In the genomic region with DNA sequence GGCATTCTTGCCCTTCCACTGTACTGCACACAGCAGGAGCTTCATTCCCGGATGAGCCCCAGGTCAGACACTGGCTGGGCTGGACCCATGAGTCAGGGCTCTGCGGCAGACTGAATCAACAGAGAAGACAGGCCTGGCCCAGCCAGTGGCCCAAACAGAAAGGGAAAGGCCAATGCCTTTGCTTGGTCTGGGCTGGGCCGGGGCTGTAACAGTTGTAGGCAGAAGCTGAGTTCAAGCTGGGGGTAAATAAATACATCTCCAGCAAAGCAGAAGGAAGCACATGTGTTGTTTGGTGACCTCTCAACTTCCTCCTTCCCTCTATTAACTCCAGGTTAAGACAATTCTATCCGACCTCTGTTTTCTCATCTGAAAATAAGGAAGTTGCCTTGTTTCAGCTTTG, we compare ENCODE assay signal across 13 cellular contexts. TPM values are rescaled to one million over a fixed set of nuclear protein-coding genes. Genes with fewer than 3 reads are reported as not detected.
DNase-seq lines count a peak whose midpoint lies in the region; ATAC-seq and TF ChIP-seq lines count a peak whose summit lies in the region.
"Had no signal": no experiment of that assay in that cellular context is flagged by ENCODE, and none has a peak within 500 bp of the region (broad histone marks: within the 10 kb centered on the region; RNA-seq: fewer than 3 reads in every experiment).

No MANE protein-coding gene starts in this region.

- H3K9ac ChIP-seq in colonic mucosa (ENCODE audit: low read depth in 2 of 2, low read length in 2 of 2), result no peak overlapping the region

- peak overlapping the region; percentile 61 for H3K27ac ChIP-seq in colonic mucosa

- H3K4me1 ChIP-seq in colonic mucosa, result peaks cover 14% of the 10 kb centered on the region
- H3K4me1 ChIP-seq in mucosa of descending colon (ENCODE audit: low read depth), result peaks cover 48% of the 10 kb centered on the region

- peak; percentile 52 for DNase-seq in Ammon's horn (ENCODE audit: low spot score)
- DNase-seq in NB4 (ENCODE audit: low read depth), result peak; percentile 92
- DNase-seq in colonic mucosa, result peak; percentile 76
- peak; percentile 68 to 82 (median 79) for DNase-seq in mucosa of descending colon
- no peak for DNase-seq in lower leg skin (ENCODE audit: low spot score in 2 of 2)
- no peak for DNase-seq in GOT3 (lab: John Stamatoyannopoulos, UW)
- DNase-seq: activated CD8-positive, alpha-beta memory T cell treated with anti-CD3 and anti-CD28 coated beads, Interleukin-2, amount 10 ng/mL, durations not matched to agents 7 days and 5 days; NCI-H510A treated with DMSO at 0.1 percent for 48 hours; T-helper 1 cell had no signal

- intact Hi-C loops in colonic mucosa (cut with DNase I), result no loop called here
- intact Hi-C loops in mucosa of descending colon (cut with DNase I, micrococcal nuclease), result no loop called here
- intact Hi-C loops in lower leg skin (cut with DNase I; ENCODE audit: low total_unique reads), result no loop called here

- ATAC-seq in mucosa of descending colon, result peak; percentile 88
- no peak for ATAC-seq in GM18861 (IDR thresholded peaks at IDR 0.05; ENCODE audit: unreplicated experiment)
- no peak for ATAC-seq in HG03439 (IDR thresholded peaks at IDR 0.05; ENCODE audit: unreplicated experiment)
- ATAC-seq: activated CD8-positive, alpha-beta memory T cell treated with anti-CD3 and anti-CD28 coated beads, Interleukin-2, amount 10 ng/mL, durations not matched to agents 7 days and 5 days had no signal

- H3K9me3 ChIP-seq in colonic mucosa, result no peaks in the 10 kb centered on the region
- H3K9me3 ChIP-seq in mucosa of descending colon, result no peaks in the 10 kb centered on the region

- TF ChIP-seq CTCF in NB4 (IDR thresholded peaks at IDR 0.05; ENCODE audit: low read depth, low read length), result no peak
- TF ChIP-seq CTCF in colonic mucosa (IDR thresholded peaks at IDR 0.05), result no peak
- TF ChIP-seq CTCF in mucosa of descending colon (IDR thresholded peaks at IDR 0.05), result no peak
- no peak for TF ChIP-seq CTCF in lower leg skin (IDR thresholded peaks at IDR 0.05)

- H3K36me3 ChIP-seq in colonic mucosa, result no peaks in the 10 kb centered on the region
- H3K36me3 ChIP-seq in mucosa of descending colon (ENCODE audit: low read depth), result no peaks in the 10 kb centered on the region

- H3K4me3 ChIP-seq in NB4 (ENCODE audit: low read depth, low read length) (no peak overlapping the region), colonic mucosa (no peak overlapping the region), mucosa of descending colon (no peak overlapping the region), lower leg skin (ENCODE audit: low read depth, poor library complexity, severe bottlenecking) (no peak overlapping the region)

- H3K27me3 ChIP-seq in colonic mucosa, result no peaks in the 10 kb centered on the region

- WGBS in lower leg skin, 2 donors, result 62 to 67% methylated on average over 4 of the region's 4 CpGs

- TF ChIP-seq POLR2A in NB4 (IDR thresholded peaks at IDR 0.05; ENCODE audit: extremely low read depth, insufficient read length) (no peak), lower leg skin (IDR thresholded peaks at IDR 0.05) (no peak)

RNA-seq across cellular contexts. Expression of a gene that starts 1.8 kb away (rescaled TPM):
- total RNA-seq in colonic mucosa, result not detected
- total RNA-seq in mucosa of descending colon, result not detected
- total RNA-seq in lower leg skin, result not detected
- total RNA-seq: epithelial cell of proximal tubule, urinary bladder had no signal

RNA-seq across cellular contexts. Expression of a gene that starts 11.7 kb away (rescaled TPM):
- total RNA-seq in colonic mucosa (100 to 1,000 TPM; 309 to 344 TPM), mucosa of descending colon (100 to 1,000 TPM; 159 to 648 (median 243) TPM), lower leg skin (1 to 10 TPM in 2 of 4 donors, under 1 TPM in 2; 0.56 to 4.6 (median 1.3) TPM)

Comparison
In these comparisons a context has a peak if more than half of its experiments do, and no peak if none do; other contexts are left out.
1. DNase-seq: peak in Ammon's horn (single experiment), NB4 (single experiment), colonic mucosa (single experiment) and mucosa of descending colon (3 of 3); none in lower leg skin (0 of 2) and GOT3 (single experiment).
2. RNA of a gene that starts 11.7 kb away (total RNA-seq): 309 to 344 TPM in colonic mucosa and 159 to 648 TPM in mucosa of descending colon; 0.56 to 4.6 TPM in lower leg skin; every median in the first group is over 10 times any median in the second.